Comparison of ENCODE assay signal across 33 cellular contexts in the genomic region with DNA sequence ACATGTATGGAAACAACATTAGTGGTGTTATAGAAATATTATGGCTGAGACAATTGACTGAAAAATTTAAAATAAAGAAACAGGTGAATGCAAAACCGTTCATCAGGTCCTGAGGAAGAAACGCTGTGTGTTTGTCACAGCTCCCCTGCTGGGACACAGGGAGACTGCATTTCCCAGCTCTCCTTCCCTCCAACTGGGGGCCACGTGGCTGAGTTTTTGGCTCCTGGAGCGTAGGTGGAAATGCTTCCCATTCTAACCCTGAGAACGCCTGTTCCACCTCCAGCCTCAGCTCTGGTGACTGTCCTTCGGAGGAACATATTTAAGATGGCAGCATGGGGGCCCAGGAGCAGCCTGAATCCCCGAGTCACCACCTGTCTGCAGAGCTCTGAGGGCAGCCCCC.
DNase-seq lines count a peak whose midpoint lies in the region; ATAC-seq, FAIRE-seq and TF ChIP-seq lines count a peak whose summit lies in the region.
"Had no signal": no experiment of that assay in that cellular context is flagged by ENCODE, and none has a peak within 500 bp of the region (broad histone marks: within the 10 kb centered on the region; RNA-seq: fewer than 3 reads in every experiment).

No MANE protein-coding gene starts in this region.

- no peak for TF ChIP-seq RAD21 in A549 (conservative IDR thresholded peaks at IDR 0.05 in 1 of 2, IDR thresholded peaks at IDR 0.05 in 1 of 2)

- H3K4me1 ChIP-seq in A549 (no peaks in the 10 kb centered on the region), tibial nerve (no peaks in the 10 kb centered on the region)
- H3K4me1 ChIP-seq: breast epithelium, parathyroid adenoma had no signal

- H3K4me3 ChIP-seq in A549, result no peak overlapping the region
- H3K4me3 ChIP-seq in tibial nerve, result no peak overlapping the region
- H3K4me3 ChIP-seq: breast epithelium, smooth muscle cell had no signal

- TF ChIP-seq CTCF in A549 (IDR thresholded peaks at IDR 0.05) (no peak), GM12872 (IDR thresholded peaks at IDR 0.05; ENCODE audit: insufficient read depth, low read depth, low read length) (0 out of 3 replicates have a peak, but pooled peaks have one; percentile 25), VCaP (conservative IDR thresholded peaks at IDR 0.05) (peak; percentile 37), neural crest cell (conservative IDR thresholded peaks at IDR 0.05) (peak; percentile 33), tibial nerve (IDR thresholded peaks at IDR 0.05) (no peak)

- DNase-seq in A549 (ENCODE audit: low read depth in 1 of 2, low spot score in 1 of 2), result peak in 1 of 2 experiments; percentile 13
- no peak for DNase-seq in neural crest cell (ENCODE audit: low read depth, low spot score)
- DNase-seq in NCI-H446 (lab: John Stamatoyannopoulos, UW), result no peak
- DNase-seq in tibial nerve (ENCODE audit: low spot score in 2 of 2), result no peak
- no peak for DNase-seq in effector memory CD8-positive, alpha-beta T cell
- DNase-seq in activated CD8-positive, alpha-beta T cell treated with anti-CD3 and anti-CD28 coated beads, Interleukin-2, amount 10 ng/mL, durations not matched to agents 7 days and 5 days, result no peak
- DNase-seq: ACHN; activated CD4-positive, alpha-beta T cell treated with anti-CD3 and anti-CD28 coated beads for 1 hour; activated CD8-positive, alpha-beta T cell treated with anti-CD3 and anti-CD28 coated beads for 36 hours; anterior cingulate cortex; H7; hippocampal formation; left colon; NCI-H1436; NCI-H2081 treated with DMSO at 0.1 percent for 48 hours; NCI-H345; NCI-H774; nephron progenitor cell; right cardiac atrium; stimulated activated naive CD4-positive, alpha-beta T cell; T-helper 17 cell had no signal

- TF ChIP-seq EP300 in A549 (IDR thresholded peaks at IDR 0.05) (no peak), tibial nerve (IDR thresholded peaks at IDR 0.05) (no peak)

- no peaks in the 10 kb centered on the region for H3K36me3 Mint-ChIP-seq in neural crest cell (ENCODE audit: low read depth)
- no peaks in the 10 kb centered on the region for H3K36me3 Mint-ChIP-seq in effector memory CD8-positive, alpha-beta T cell (ENCODE audit: insufficient read depth)
- H3K36me3 Mint-ChIP-seq in activated CD8-positive, alpha-beta T cell treated with anti-CD3 and anti-CD28 coated beads, Interleukin-2, amount 10 ng/mL, durations not matched to agents 7 days and 5 days (ENCODE audit: low read depth), result no peaks in the 10 kb centered on the region
- H3K36me3 Mint-ChIP-seq: activated naive CD8-positive, alpha-beta T cell; CD8-positive, alpha-beta T cell had no signal

- POLR2A ChIA-PET in A549 (lab: Yijun Ruan, JAX), result no interaction called here
- POLR2A ChIA-PET in activated CD8-positive, alpha-beta T cell treated with anti-CD3 and anti-CD28 coated beads, Interleukin-2, amount 10 ng/mL, durations not matched to agents 7 days and 5 days (lab: Charles Lee), result no interaction called here

- FAIRE-seq in A549 (lab: Jason Lieb, UNC), result no peak
- FAIRE-seq: GM12891 had no signal

- ATAC-seq in A549, result no peak
- ATAC-seq in effector memory CD8-positive, alpha-beta T cell (replicated peaks), result no peak
- no peak for ATAC-seq in activated CD8-positive, alpha-beta T cell treated with anti-CD3 and anti-CD28 coated beads, Interleukin-2, amount 10 ng/mL, durations not matched to agents 7 days and 5 days
- ATAC-seq: activated CD8-positive, alpha-beta T cell treated with anti-CD3 and anti-CD28 coated beads for 36 hours; CD8-positive, alpha-beta T cell; left colon; right cardiac atrium; SK-N-SH treated with all-trans-retinoic acid at 6 μM for 48 hours; T-helper 17 cell had no signal

- H3K9me3 ChIP-seq in A549, result no peaks in the 10 kb centered on the region
- H3K9me3 ChIP-seq in tibial nerve, result peaks cover 0 to under 1% (median 0%) of the 10 kb centered on the region in 4 donors

- CTCF ChIA-PET in A549 (lab: Yijun Ruan, JAX), result interaction anchor here (0.7 to 1.8 kb wide), 2 partner anchors 204 to 296 kb away, joined by 4 to 5 read pairs; no protein-coding TSS in a partner anchor
- CTCF ChIA-PET in activated CD8-positive, alpha-beta T cell treated with anti-CD3 and anti-CD28 coated beads, Interleukin-2, amount 10 ng/mL, durations not matched to agents 7 days and 5 days (lab: Charles Lee), result no interaction called here

- H3K27me3 ChIP-seq in tibial nerve, result no peaks in the 10 kb centered on the region

- no peaks in the 10 kb centered on the region for H3K4me1 Mint-ChIP-seq in neural crest cell
- H3K4me1 Mint-ChIP-seq in effector memory CD8-positive, alpha-beta T cell (ENCODE audit: low read depth in 2 of 2), result peaks cover 0 to 2% of the 10 kb centered on the region in 2 donors
- H3K4me1 Mint-ChIP-seq in activated CD8-positive, alpha-beta T cell treated with anti-CD3 and anti-CD28 coated beads, Interleukin-2, amount 10 ng/mL, durations not matched to agents 7 days and 5 days (ENCODE audit: low read depth), result no peaks in the 10 kb centered on the region
- H3K4me1 Mint-ChIP-seq: B cell, T-helper 17 cell had no signal

- TF ChIP-seq POLR2A in A549 (IDR thresholded peaks at IDR 0.05; ENCODE audit: low read length) (no peak), tibial nerve (IDR thresholded peaks at IDR 0.05) (no peak)

- no peaks in the 10 kb centered on the region for H3K9me3 Mint-ChIP-seq in neural crest cell
- no peaks in the 10 kb centered on the region for H3K9me3 Mint-ChIP-seq in effector memory CD8-positive, alpha-beta T cell
- no peaks in the 10 kb centered on the region for H3K9me3 Mint-ChIP-seq in activated CD8-positive, alpha-beta T cell treated with anti-CD3 and anti-CD28 coated beads, Interleukin-2, amount 10 ng/mL, durations not matched to agents 7 days and 5 days (ENCODE audit: insufficient read depth)
- H3K9me3 Mint-ChIP-seq: activated CD8-positive, alpha-beta T cell treated with anti-CD3 and anti-CD28 coated beads for 36 hours; activated T-helper 2 cell treated with anti-CD3 and anti-CD28 coated beads, Interferon-gamma antibody, Interleukin-2, Interleukin-4, amounts not matched to agents 10 μg/mL and 5 μg/mL and 100 μg/mL, durations not matched to agents 14 hours and 24 hours and 36 hours; CD8-positive, alpha-beta T cell; nephron progenitor cell had no signal

- H3K27ac Mint-ChIP-seq in neural crest cell (ENCODE audit: unreplicated experiment), result no peak overlapping the region
- H3K27ac Mint-ChIP-seq in effector memory CD8-positive, alpha-beta T cell, result no peak overlapping the region
- no peak overlapping the region for H3K27ac Mint-ChIP-seq in activated CD8-positive, alpha-beta T cell treated with anti-CD3 and anti-CD28 coated beads, Interleukin-2, amount 10 ng/mL, durations not matched to agents 7 days and 5 days
- H3K27ac Mint-ChIP-seq: activated CD8-positive, alpha-beta T cell treated with anti-CD3 and anti-CD28 coated beads for 36 hours; activated naive CD8-positive, alpha-beta T cell; activated T-helper 2 cell treated with anti-CD3 and anti-CD28 coated beads, Interferon-gamma antibody, Interleukin-2, Interleukin-4, amounts not matched to agents 10 μg/mL and 5 μg/mL and 100 μg/mL, durations not matched to agents 14 hours and 24 hours and 36 hours; B cell; CD8-positive, alpha-beta T cell; nephron progenitor cell; T-helper 17 cell had no signal

- H3K27ac ChIP-seq in A549 (no peak overlapping the region), VCaP (no peak overlapping the region), tibial nerve (no peak overlapping the region)
- H3K27ac ChIP-seq: breast epithelium, epithelial cell of prostate, parathyroid adenoma had no signal

- H3K4me2 ChIP-seq in A549, result no peak overlapping the region
- H3K4me2 ChIP-seq: smooth muscle cell had no signal

- peaks cover 41% of the 10 kb centered on the region for H3K27me3 Mint-ChIP-seq in neural crest cell (ENCODE audit: low read depth)
- H3K27me3 Mint-ChIP-seq in effector memory CD8-positive, alpha-beta T cell, result peaks cover 35 to 47% of the 10 kb centered on the region in 2 donors
- H3K27me3 Mint-ChIP-seq in activated CD8-positive, alpha-beta T cell treated with anti-CD3 and anti-CD28 coated beads, Interleukin-2, amount 10 ng/mL, durations not matched to agents 7 days and 5 days (ENCODE audit: low read depth), result peaks cover 8% of the 10 kb centered on the region
- H3K27me3 Mint-ChIP-seq: T-helper 17 cell had no signal

- H3K4me3 Mint-ChIP-seq in neural crest cell, result no peak overlapping the region
- no peak overlapping the region for H3K4me3 Mint-ChIP-seq in effector memory CD8-positive, alpha-beta T cell
- H3K4me3 Mint-ChIP-seq in activated CD8-positive, alpha-beta T cell treated with anti-CD3 and anti-CD28 coated beads, Interleukin-2, amount 10 ng/mL, durations not matched to agents 7 days and 5 days, result no peak overlapping the region
- H3K4me3 Mint-ChIP-seq: activated CD8-positive, alpha-beta T cell treated with anti-CD3 and anti-CD28 coated beads for 36 hours; activated naive CD8-positive, alpha-beta T cell; B cell; CD8-positive, alpha-beta T cell; nephron progenitor cell; T-helper 17 cell had no signal

- WGBS in A549 (ENCODE audit: missing lambda C conversion rate), result 14% methylated on average over 7 of the region's 7 CpGs
- WGBS in tibial nerve, 2 donors, result 51 to 64% methylated on average over 7 of the region's 7 CpGs

- H3K36me3 ChIP-seq in tibial nerve, result no peaks in the 10 kb centered on the region
- H3K36me3 ChIP-seq: breast epithelium had no signal

TF ChIP-seq in A549, 52 proteins besides CTCF, POLR2A, EP300 and RAD21 (continues in another document):
- TF ChIP-seq REST (IDR thresholded peaks at IDR 0.05) (no peak), MYC (IDR thresholded peaks at IDR 0.05; ENCODE audit: borderline replicate concordance, low read length) (no peak)

Comparison
In these comparisons a context has a peak if more than half of its experiments do, and no peak if none do; other contexts are left out.
1. CTCF ChIP-seq: peak in GM12872 (single experiment), VCaP (single experiment) and neural crest cell (single experiment); none in A549 (single experiment) and tibial nerve (0 of 5).